Comparison of ENCODE assay signal across 8 cellular contexts in genomic region chr15:72155635-72156616, GRCh38. TPM values are rescaled to one million over a fixed set of nuclear protein-coding genes. Genes with fewer than 3 reads are reported as not detected.
DNase-seq lines count a peak whose midpoint lies in the region; ATAC-seq, FAIRE-seq and TF ChIP-seq lines count a peak whose summit lies in the region.

No MANE protein-coding gene starts in this region.

- H4K20me1 ChIP-seq in keratinocyte (ENCODE audit: control insufficient read depth, extremely low read depth, insufficient read depth, low read length), result no peaks in the 10 kb centered on the region

- H3K4me2 ChIP-seq in keratinocyte (ENCODE audit: control insufficient read depth, extremely low read depth, insufficient read depth, low read depth, low read length), result peak overlapping the region; percentile 97

- DNase-seq in ELR (ENCODE audit: low read depth) (peak; percentile 83), NCI-H2196 treated with DMSO at 0.1 percent for 48 hours (lab: John Stamatoyannopoulos, UW; ENCODE audit: unreplicated experiment) (peak; percentile 47), cerebellar cortex (ENCODE audit: low spot score) (peak; percentile 95), keratinocyte (ENCODE audit: low read depth, low spot score) (peak; percentile 28)
- peak; percentile 63 for DNase-seq in activated CD4-positive, CD25-positive, alpha-beta regulatory T cell treated with anti-CD3 and anti-CD28 coated beads, Interleukin-2, amount 50 U/mL, for 16 hours (ENCODE audit: low read depth, low spot score)
- peak; percentile 70 to 86 (median 70) for DNase-seq in stimulated activated CD4-positive, alpha-beta T cell treated with anti-CD3 and anti-CD28 coated beads, Interleukin-12 subunit alpha, Interleukin-12 subunit beta, amount 100 ng/mL, for 48 hours (ENCODE audit: low read depth in 2 of 3, low spot score in 1 of 3)

- H3K9me1 ChIP-seq in keratinocyte (ENCODE audit: control insufficient read depth, extremely low read depth, insufficient read depth, low read length), result peaks cover 2% of the 10 kb centered on the region

- H3K36me3 ChIP-seq in keratinocyte (ENCODE audit: control insufficient read depth in 2 of 2, extremely low read depth in 1 of 2, insufficient read depth in 2 of 2, low read length in 2 of 2), result no peaks in the 10 kb centered on the region

- H3K79me2 ChIP-seq in keratinocyte (ENCODE audit: control insufficient read depth, insufficient read depth, low read length), result no peaks in the 10 kb centered on the region

- H3K4me3 ChIP-seq in keratinocyte (ENCODE audit: control insufficient read depth in 2 of 3, extremely low read depth in 1 of 3, insufficient read depth in 2 of 3, low read depth in 1 of 3, low read length in 3 of 3), result peak overlapping the region; percentile 4 to 80 (median 52)

- peak; percentile 83 to 99 (median 96) for TF ChIP-seq CTCF in keratinocyte (optimal IDR thresholded peaks at IDR 0.05 in 1 of 3, IDR thresholded peaks at IDR 0.05 in 1 of 3, conservative IDR thresholded peaks at IDR 0.05 in 1 of 3; ENCODE audit: extremely low read depth in 1 of 3, insufficient read depth in 2 of 3, low read length in 3 of 3)

- dilution Hi-C loops in keratinocyte (cut with MboI; ENCODE audit: extremely low pct_ligation_motif_present, low sequenced_read_pairs), result no loop called here

- H3K9me3 ChIP-seq in keratinocyte (ENCODE audit: control insufficient read depth, low read depth, low read length), result no peaks in the 10 kb centered on the region

- no peaks in the 10 kb centered on the region for H3K27me3 ChIP-seq in keratinocyte (ENCODE audit: control insufficient read depth, extremely low read depth, insufficient read depth, low read length)

- H3K27ac ChIP-seq in keratinocyte (ENCODE audit: control insufficient read depth, insufficient read depth, low read length), result no peak overlapping the region

- peak; percentile 82 for ATAC-seq in HG03025 (IDR thresholded peaks at IDR 0.05; ENCODE audit: low FRiP score, unreplicated experiment)
- no peak for ATAC-seq in GM21528 (IDR thresholded peaks at IDR 0.05; ENCODE audit: low FRiP score, unreplicated experiment)

- peak; percentile 86 for FAIRE-seq in keratinocyte (lab: Jason Lieb, UNC)

- peaks cover 17% of the 10 kb centered on the region for H3K4me1 ChIP-seq in keratinocyte (ENCODE audit: control insufficient read depth, extremely low read depth, insufficient read depth, low read length)

- peak overlapping the region; percentile 54 for H3K9ac ChIP-seq in keratinocyte (ENCODE audit: control insufficient read depth, extremely low read depth, insufficient read depth, low read length)

- peak overlapping the region; percentile 96 for H2AFZ ChIP-seq in keratinocyte (ENCODE audit: control insufficient read depth, low read length)

RNA-seq across cellular contexts. Expression of gene SENP8, which starts 37.7 kb away (rescaled TPM):
- polyA plus RNA-seq in keratinocyte, result 3.1 to 6.0 TPM (median 5.8 TPM) in 3 replicates
- 0.51 TPM for polyA plus RNA-seq in keratinocyte (2011; ENCODE audit: low read depth)
- polyA plus RNA-seq in keratinocyte (2011; cell fraction: cytosol; rRNA removed), result 3.1 and 5.4 TPM in 2 replicates
- 3.1 and 3.4 TPM in 2 replicates for polyA plus RNA-seq in keratinocyte (2011; cell fraction: nucleus; rRNA removed)
- polyA plus RNA-seq in keratinocyte (2012; ENCODE audit: low replicate concordance), result 1.9 and 2.6 TPM in 2 replicates
- 4.0 to 8.9 TPM (median 4.6 TPM) in 3 replicates for polyA minus RNA-seq in keratinocyte
- polyA minus RNA-seq in keratinocyte (2011; cell fraction: cytosol; rRNA and poly(A)+ RNA removed), result 3.8 TPM
- 0.84 and 4.3 TPM in 2 replicates for polyA minus RNA-seq in keratinocyte (2011; cell fraction: nucleus; rRNA and poly(A)+ RNA removed)

RNA-seq across cellular contexts. Expression of gene MYO9A, which starts 38.0 kb away (rescaled TPM):
- polyA plus RNA-seq in keratinocyte, result 6.8 to 10.6 TPM (median 8.4 TPM) in 3 replicates
- 19.9 TPM for polyA plus RNA-seq in keratinocyte (2011; ENCODE audit: low read depth)
- polyA plus RNA-seq in keratinocyte (2011; cell fraction: cytosol; rRNA removed), result 5.2 and 6.2 TPM in 2 replicates
- polyA plus RNA-seq in keratinocyte (2011; cell fraction: nucleus; rRNA removed), result 15.1 and 17.4 TPM in 2 replicates
- 6.3 and 7.7 TPM in 2 replicates for polyA plus RNA-seq in keratinocyte (2012; ENCODE audit: low replicate concordance)
- polyA minus RNA-seq in keratinocyte, result 32.9 to 71.5 TPM (median 36.5 TPM) in 3 replicates
- polyA minus RNA-seq in keratinocyte (2011; cell fraction: cytosol; rRNA and poly(A)+ RNA removed), result 34.0 TPM
- polyA minus RNA-seq in keratinocyte (2011; cell fraction: nucleus; rRNA and poly(A)+ RNA removed), result 34.2 and 84.1 TPM in 2 replicates

RNA-seq across cellular contexts. Expression of gene GRAMD2A, which starts 41.7 kb away (rescaled TPM):
- polyA plus RNA-seq in keratinocyte, result 2.5 to 7.8 TPM (median 5.7 TPM) in 3 replicates
- 2.1 TPM for polyA plus RNA-seq in keratinocyte (2011; ENCODE audit: low read depth)
- 4.8 and 5.3 TPM in 2 replicates for polyA plus RNA-seq in keratinocyte (2011; cell fraction: cytosol; rRNA removed)
- polyA plus RNA-seq in keratinocyte (2011; cell fraction: nucleus; rRNA removed), result 10.8 and 11.8 TPM in 2 replicates
- 1.9 and 5.2 TPM in 2 replicates for polyA plus RNA-seq in keratinocyte (2012; ENCODE audit: low replicate concordance)
- polyA minus RNA-seq in keratinocyte, result 2.4 to 11.3 TPM (median 6.0 TPM) in 3 replicates
- polyA minus RNA-seq in keratinocyte (2011; cell fraction: cytosol; rRNA and poly(A)+ RNA removed), result 3.3 TPM
- polyA minus RNA-seq in keratinocyte (2011; cell fraction: nucleus; rRNA and poly(A)+ RNA removed), result 3.3 and 9.9 TPM in 2 replicates

Comparison
In these comparisons a context has a peak if more than half of its experiments do, and no peak if none do; other contexts are left out.
1. DNase-seq: peak in every context shown above with its lines; median percentile 95 in cerebellar cortex; 83 in ELR; 70 in stimulated activated CD4-positive, alpha-beta T cell treated with anti-CD3 and anti-CD28 coated beads, Interleukin-12 subunit alpha, Interleukin-12 subunit beta, amount 100 ng/mL, for 48 hours; 63 in activated CD4-positive, CD25-positive, alpha-beta regulatory T cell treated with anti-CD3 and anti-CD28 coated beads, Interleukin-2, amount 50 U/mL, for 16 hours; 47 in NCI-H2196 treated with DMSO at 0.1 percent for 48 hours; 28 in keratinocyte.